18 cellular contexts compared by ENCODE assay signal in genomic region chr7:22138886-22139285, GRCh38.
DNase-seq lines count a peak whose midpoint lies in the region; ATAC-seq and TF ChIP-seq lines count a peak whose summit lies in the region.
"Had no signal": no experiment of that assay in that cellular context is flagged by ENCODE, and none has a peak within 500 bp of the region (broad histone marks: within the 10 kb centered on the region; RNA-seq: fewer than 3 reads in every experiment).

No MANE protein-coding gene starts in this region.

- H3K9me3 ChIP-seq in Caco-2: no peaks in the 10 kb centered on the region
- H3K9me3 ChIP-seq in trophoblast cell (ENCODE audit: insufficient read depth, low read depth, low read length): no peaks in the 10 kb centered on the region

- no peak overlapping the region for H2BK15ac ChIP-seq in mesendoderm (replicated peaks; ENCODE audit: low read depth)

- H4K12ac ChIP-seq in trophoblast cell (ENCODE audit: low read depth, low read length): no peak overlapping the region

- H4K5ac ChIP-seq in mesendoderm (ENCODE audit: low read length): no peak overlapping the region

- POLR2A ChIA-PET in Caco-2 (lab: Charles Lee): no interaction called here

- H3K36me3 Mint-ChIP-seq in Caco-2 (ENCODE audit: insufficient read depth, unreplicated experiment): peaks cover 17% of the 10 kb centered on the region

- H3K4me3 ChIP-seq in Caco-2 (ENCODE audit: low read depth, low read length): no peak overlapping the region
- H3K4me3 ChIP-seq in mesendoderm (ENCODE audit: low read length): no peak overlapping the region
- H3K4me3 ChIP-seq in trophoblast cell (ENCODE audit: low read depth, low read length): no peak overlapping the region
- H3K4me3 ChIP-seq: K562 had no signal

- H3K79me2 ChIP-seq in mesendoderm (ENCODE audit: control insufficient read depth, insufficient read depth, low read length) (no peaks in the 10 kb centered on the region), trophoblast cell (ENCODE audit: control insufficient read depth, insufficient read depth, low read length, poor library complexity) (no peaks in the 10 kb centered on the region)

- H2BK5ac ChIP-seq in mesendoderm (ENCODE audit: low read length) (peak overlapping the region; percentile 7), trophoblast cell (ENCODE audit: low read depth, low read length, poor library complexity) (no peak overlapping the region)

- peaks cover 28% of the 10 kb centered on the region for H3K4me1 Mint-ChIP-seq in Caco-2 (ENCODE audit: low read depth, unreplicated experiment)

- H3K27ac ChIP-seq in cingulate gyrus (ENCODE audit: low read depth, low read length): peak overlapping the region; percentile 34
- H3K27ac ChIP-seq in mesendoderm (ENCODE audit: low read depth, low read length): no peak overlapping the region
- H3K27ac ChIP-seq in trophoblast cell (ENCODE audit: low read depth, low read length): no peak overlapping the region

- DNase-seq in Caco-2 (no peak), mesendoderm (no peak), trophoblast cell (no peak), KG1 (lab: John Stamatoyannopoulos, UW) (no peak)
- no peak for DNase-seq in activated effector memory CD4-positive, alpha-beta T cell treated with anti-CD3 and anti-CD28 coated beads, Interleukin-2, amount 50 U/mL, for 16 hours
- DNase-seq: 8988T, COR-L47, GDM1, GOT3, NCI-H1105, NCI-H2081, NCI-H2171 treated with DMSO at 0.1 percent for 48 hours, NCI-H446 treated with DMSO at 0.1 percent for 48 hours had no signal

- intact Hi-C loops in Caco-2 (cut with micrococcal nuclease; ENCODE audit: unreplicated experiment): no loop called here

- H3K4me3 Mint-ChIP-seq in Caco-2 (ENCODE audit: unreplicated experiment): no peak overlapping the region

- H4K8ac ChIP-seq in mesendoderm (ENCODE audit: low read depth, low read length) (no peak overlapping the region), trophoblast cell (ENCODE audit: low read depth, low read length) (no peak overlapping the region)

- TF ChIP-seq CTCF in Caco-2 (IDR thresholded peaks at IDR 0.05; ENCODE audit: insufficient read depth in 1 of 2, low read depth in 1 of 2, low read length in 1 of 2, severe bottlenecking in 1 of 2, unreplicated experiment in 1 of 2): no peak

- H3K4ac ChIP-seq in mesendoderm (ENCODE audit: low read depth, low read length) (peak overlapping the region; percentile 85), trophoblast cell (ENCODE audit: low read depth, low read length) (no peak overlapping the region)

- H3K4me2 ChIP-seq in mesendoderm (ENCODE audit: low read length) (no peak overlapping the region), trophoblast cell (ENCODE audit: low read length) (no peak overlapping the region)

- ATAC-seq in GM18907 (IDR thresholded peaks at IDR 0.05; ENCODE audit: unreplicated experiment) (no peak), GM21576 (IDR thresholded peaks at IDR 0.05; ENCODE audit: unreplicated experiment) (no peak)
- ATAC-seq: K562, Panc1 had no signal

- no TSS peak for BruUV-seq in Caco-2 (replicated peaks; lab: Mats Ljungman, UMichigan)

- H3K23ac ChIP-seq in mesendoderm (ENCODE audit: low read length) (no peak overlapping the region), trophoblast cell (ENCODE audit: low read length) (no peak overlapping the region)

- H3K4me1 ChIP-seq in Caco-2: peaks cover 10% of the 10 kb centered on the region
- peaks cover 16% of the 10 kb centered on the region for H3K4me1 ChIP-seq in mesendoderm (ENCODE audit: control insufficient read depth, low read depth, low read length)
- peaks cover 10 to 17% of the 10 kb centered on the region in 2 experiments for H3K4me1 ChIP-seq in trophoblast cell (ENCODE audit: control insufficient read depth in 1 of 2, insufficient read depth in 2 of 2, low read length in 2 of 2)

- no peak overlapping the region for H2BK120ac ChIP-seq in mesendoderm (ENCODE audit: low read depth, low read length)
- no peak overlapping the region for H2BK120ac ChIP-seq in trophoblast cell (ENCODE audit: insufficient read depth, low read length, poor library complexity)

- peak overlapping the region; percentile 35 for H3K56ac ChIP-seq in mesendoderm (ENCODE audit: low read length)

- H3K14ac ChIP-seq in trophoblast cell (ENCODE audit: low read length): no peak overlapping the region

- H3K9ac ChIP-seq in mesendoderm (ENCODE audit: low read length) (no peak overlapping the region), trophoblast cell (ENCODE audit: low read length) (no peak overlapping the region)

- H3K27me3 ChIP-seq in Caco-2 (replicated peaks; ENCODE audit: control insufficient read depth, insufficient read depth, low read length) (no peaks in the 10 kb centered on the region), mesendoderm (ENCODE audit: insufficient read depth, low read length, poor library complexity) (no peaks in the 10 kb centered on the region), trophoblast cell (ENCODE audit: insufficient read depth, low read length) (no peaks in the 10 kb centered on the region)

- no CpG with 5 or more reads among the region's 5 CpGs for WGBS in mesendoderm (ENCODE audit: extremely low coverage, insufficient coverage, low lambda C conversion rate)
- no CpG with 5 or more reads among the region's 5 CpGs for WGBS in trophoblast cell (ENCODE audit: extremely low coverage, insufficient coverage, insufficient read length)

- peak overlapping the region; percentile 1 for H2BK12ac ChIP-seq in trophoblast cell (ENCODE audit: low read length)

- H3K79me1 ChIP-seq in mesendoderm (ENCODE audit: low read length) (no peaks in the 10 kb centered on the region), trophoblast cell (ENCODE audit: low read length) (peaks cover 4% of the 10 kb centered on the region)

- H3K27me3 Mint-ChIP-seq in Caco-2 (ENCODE audit: insufficient read depth, unreplicated experiment): no peaks in the 10 kb centered on the region

- H3K36me3 ChIP-seq in Caco-2 (ENCODE audit: control insufficient read depth, insufficient read depth, low read length): peaks cover 3% of the 10 kb centered on the region
- no peaks in the 10 kb centered on the region for H3K36me3 ChIP-seq in mesendoderm (ENCODE audit: control insufficient read depth, insufficient read depth, low read length)
- H3K36me3 ChIP-seq in trophoblast cell (ENCODE audit: control insufficient read depth in 1 of 2, insufficient read depth in 2 of 2, low read length in 2 of 2): peaks cover 0 to 2% of the 10 kb centered on the region in 2 experiments

- H2AFZ ChIP-seq in trophoblast cell (ENCODE audit: insufficient read depth, low read length, poor library complexity): no peak overlapping the region

- H3K9me3 Mint-ChIP-seq in Caco-2 (ENCODE audit: unreplicated experiment): peaks cover 9% of the 10 kb centered on the region

- peak overlapping the region; percentile 33 for H3K27ac Mint-ChIP-seq in Caco-2 (ENCODE audit: unreplicated experiment)

- no peak overlapping the region for H4K91ac ChIP-seq in trophoblast cell (ENCODE audit: low read depth, low read length)

- peak overlapping the region; percentile 29 for H3K18ac ChIP-seq in mesendoderm (ENCODE audit: low read length)
- no peak overlapping the region for H3K18ac ChIP-seq in trophoblast cell (ENCODE audit: low read length)

- CTCF ChIA-PET in Caco-2 (lab: Charles Lee): no interaction called here

- H2AK5ac ChIP-seq in mesendoderm (ENCODE audit: low read length): no peak overlapping the region
- H2AK5ac ChIP-seq in trophoblast cell (ENCODE audit: low read length): no peak overlapping the region
